Comparison of ENCODE assay signal across 24 cellular contexts in genomic region chr10:124879136-124879535, GRCh38.
"Had no signal": no experiment of that assay in that cellular context is flagged by ENCODE, and none has a peak within 500 bp of the region (broad histone marks: within the 10 kb centered on the region; RNA-seq: fewer than 3 reads in every experiment).

No MANE protein-coding gene starts in this region.

- H3K4me1 ChIP-seq: colonic mucosa, esophagus muscularis mucosa, foreskin keratinocyte, gastroesophageal sphincter, heart left ventricle, left lung, pancreas, thyroid gland had no signal

- H3K27ac ChIP-seq: colonic mucosa, esophagus muscularis mucosa, foreskin keratinocyte, gastroesophageal sphincter, heart left ventricle, left lung, pancreas, thyroid gland had no signal

- H3K27me3 Mint-ChIP-seq: progenitor cell of endocrine pancreas, type B pancreatic cell had no signal

- H3K36me3 Mint-ChIP-seq: natural killer cell, type B pancreatic cell had no signal

- H3K4me3 Mint-ChIP-seq: dendritic cell treated with granulocyte-macrophage colony-stimulating factor and Interleukin-4, amounts not matched to agents 40 ng/mL and 50 ng/mL, for 4 days; natural killer cell; stimulated activated naive CD8-positive, alpha-beta T cell treated with anti-CD3 and anti-CD28 coated beads, Interleukin-15, amount 100 ng/mL, for 72 hours; type B pancreatic cell had no signal

- H3K4me3 ChIP-seq: colonic mucosa, esophagus muscularis mucosa, gastroesophageal sphincter, heart left ventricle, left lung, pancreas, right lobe of liver, smooth muscle cell, thyroid gland had no signal

- H3K27ac Mint-ChIP-seq: dendritic cell treated with granulocyte-macrophage colony-stimulating factor and Interleukin-4, amounts not matched to agents 40 ng/mL and 50 ng/mL, for 4 days; natural killer cell; progenitor cell of endocrine pancreas; stimulated activated naive CD8-positive, alpha-beta T cell treated with anti-CD3 and anti-CD28 coated beads, Interleukin-15, amount 100 ng/mL, for 72 hours; type B pancreatic cell had no signal

- H3K9me3 ChIP-seq: colonic mucosa, neutrophil, pancreas, right lobe of liver, thyroid gland had no signal

- DNase-seq: colonic mucosa; effector CD8-positive, alpha-beta T cell; foreskin keratinocyte; heart left ventricle; hippocampal formation; left cardiac atrium; left lung; natural killer cell; pancreas; stimulated activated CD4-positive, alpha-beta T cell treated with anti-CD3 and anti-CD28 coated beads, Interleukin-12 subunit alpha, Interleukin-12 subunit beta, amount 100 ng/mL, for 4 hours; stimulated activated CD4-positive, alpha-beta T cell treated with anti-CD3 and anti-CD28 coated beads, Interleukin-1b, Interleukin-23, amount 100 ng/mL, for 48 hours; stimulated activated CD4-positive, alpha-beta T cell treated with anti-CD3 and anti-CD28 coated beads, Interleukin-4, amount 100 ng/mL, for 1 hour; stimulated activated CD8-positive, alpha-beta memory T cell treated with anti-CD3 and anti-CD28 coated beads, Interleukin-4, amount 100 ng/mL, for 48 hours; stimulated activated naive CD4-positive, alpha-beta T cell; stimulated activated naive CD8-positive, alpha-beta T cell treated with anti-CD3 and anti-CD28 coated beads, Interleukin-15, amount 100 ng/mL, for 72 hours; thyroid gland had no signal

- H3K4me1 Mint-ChIP-seq: natural killer cell; stimulated activated naive CD8-positive, alpha-beta T cell treated with anti-CD3 and anti-CD28 coated beads, Interleukin-15, amount 100 ng/mL, for 72 hours had no signal

- H3K27me3 ChIP-seq: colonic mucosa, esophagus muscularis mucosa, gastroesophageal sphincter, heart left ventricle, left lung, neutrophil, pancreas, right lobe of liver, thyroid gland had no signal

- H3K9me3 Mint-ChIP-seq: stimulated activated naive CD8-positive, alpha-beta T cell treated with anti-CD3 and anti-CD28 coated beads, Interleukin-15, amount 100 ng/mL, for 72 hours; type B pancreatic cell had no signal

- H3K36me3 ChIP-seq: colonic mucosa, esophagus muscularis mucosa, gastroesophageal sphincter, heart left ventricle, left lung, neutrophil, pancreas, right lobe of liver, thyroid gland had no signal

- ATAC-seq: foreskin keratinocyte; gastroesophageal sphincter; left lung; natural killer cell; pancreas; stimulated activated naive CD8-positive, alpha-beta T cell treated with anti-CD3 and anti-CD28 coated beads, Interleukin-15, amount 100 ng/mL, for 72 hours had no signal
